Comparison of ENCODE assay signal across 14 cellular contexts in the genomic region with DNA sequence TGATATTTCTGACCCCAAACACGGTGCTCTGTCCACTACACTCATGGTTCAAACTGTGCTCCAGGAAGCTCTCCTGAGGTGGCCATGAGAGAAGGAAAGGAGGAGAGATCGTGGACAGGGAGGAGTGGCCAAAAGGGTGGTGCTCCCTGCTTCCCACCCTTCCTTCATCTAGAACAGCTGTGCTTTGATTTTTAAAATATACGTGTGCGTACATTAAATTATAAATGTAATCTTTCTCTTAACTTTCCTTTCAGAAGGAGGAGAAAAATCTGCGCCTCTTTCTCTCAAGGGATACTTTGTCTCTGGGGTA. TPM values are rescaled to one million over a fixed set of nuclear protein-coding genes. Genes with fewer than 3 reads are reported as not detected.
DNase-seq lines count a peak whose midpoint lies in the region; ATAC-seq and TF ChIP-seq lines count a peak whose summit lies in the region.
"Had no signal": no experiment of that assay in that cellular context is flagged by ENCODE, and none has a peak within 500 bp of the region (broad histone marks: within the 10 kb centered on the region; RNA-seq: fewer than 3 reads in every experiment).

No MANE protein-coding gene starts in this region.

- H3K9ac ChIP-seq in IMR-90 (ENCODE audit: low read depth, low read length), result peak overlapping the region; percentile 28; the same call in 1 of the 2 replicates
- no peak overlapping the region for H3K9ac ChIP-seq in Karpas-422 (ENCODE audit: low read length)

- peak overlapping the region; percentile 89 for H3K14ac ChIP-seq in IMR-90 (replicated peaks; ENCODE audit: low read depth, low read length)

- no peaks in the 10 kb centered on the region for H4K20me1 ChIP-seq in IMR-90 (ENCODE audit: insufficient read depth, low read length)
- no peaks in the 10 kb centered on the region for H4K20me1 ChIP-seq in Karpas-422 (ENCODE audit: insufficient read depth, low read depth, low read length)

- H3K4me1 Mint-ChIP-seq in neural crest cell, result peaks cover 42% of the 10 kb centered on the region

- H2BK15ac ChIP-seq in IMR-90 (ENCODE audit: low read depth, low read length), result peak overlapping the region; percentile 81; the same call in 2 of the 3 replicates

- no TSS peak for BruUV-seq in IMR-90 (replicated peaks; lab: Mats Ljungman, UMichigan)

- TF ChIP-seq POLR2A in IMR-90 (IDR thresholded peaks at IDR 0.05; ENCODE audit: low read depth, low read length), result no peak

- H3K36me3 ChIP-seq in IMR-90 (ENCODE audit: control insufficient read depth, insufficient read depth, low read length) (no peaks in the 10 kb centered on the region), esophagus (ENCODE audit: control insufficient read depth in 2 of 2, insufficient read depth in 2 of 2, low read length in 1 of 2) (no peaks in the 10 kb centered on the region), Karpas-422 (ENCODE audit: insufficient read depth, low read length) (no peaks in the 10 kb centered on the region)
- H3K36me3 ChIP-seq: brain microvascular endothelial cell, right atrium auricular region had no signal

- H3K23ac ChIP-seq in IMR-90 (ENCODE audit: low read depth, low read length), result peak overlapping the region; percentile 82

- H2AK9ac ChIP-seq in IMR-90 (replicated peaks; ENCODE audit: low read depth, low read length, poor library complexity), result peak overlapping the region; percentile 71

- H2BK120ac ChIP-seq in IMR-90 (ENCODE audit: low read depth, low read length), result peak overlapping the region; percentile 97

- no peak for TF ChIP-seq CTCF in AG04450 (IDR thresholded peaks at IDR 0.05; ENCODE audit: low read depth, low read length)
- no peak for TF ChIP-seq CTCF in IMR-90 (conservative IDR thresholded peaks at IDR 0.05; ENCODE audit: low read depth, low read length)
- no peak for TF ChIP-seq CTCF in neural crest cell (conservative IDR thresholded peaks at IDR 0.05)

- DNase-seq in AG04450 (ENCODE audit: low read depth, low spot score) (no peak), IMR-90 (no peak), neural crest cell (ENCODE audit: low read depth, low spot score) (no peak), Karpas-422 (no peak), GM19240 (ENCODE audit: insufficient read length, low spot score) (no peak), epidermal melanocyte (ENCODE audit: insufficient read length, low spot score) (no peak)
- DNase-seq: activated gamma-delta T cell treated with Interleukin-2 at 50 U/mL for 16 hours, brain microvascular endothelial cell, NCI-H1417 had no signal

- POLR2A ChIA-PET in AG04450 (lab: Yijun Ruan, JAX) (interaction anchor here (0.5 to 2.7 kb wide), 4 partner anchors 9 to 461 kb away, joined by 4 to 12 read pairs (median 6); a partner anchor contains a TSS), IMR-90 (lab: Charles Lee; ENCODE audit: unreplicated experiment) (interaction anchor here (0.9 kb wide), 1 partner anchor 68 kb away, joined by 3 read pairs; no protein-coding TSS in a partner anchor)

- WGBS in IMR-90 (ENCODE audit: extremely low coverage in 2 of 2, insufficient read length in 1 of 2), 2 experiments, result no CpG with 5 or more reads among the region's 5 CpGs
- WGBS in esophagus, 2 donors, result 69 to 72% methylated on average over 5 of the region's 5 CpGs

- H3K4ac ChIP-seq in IMR-90 (ENCODE audit: low read depth, low read length), result peak overlapping the region; percentile 85

- H3K4me3 ChIP-seq in AG04450 (ENCODE audit: low read depth, low read length), result no peak overlapping the region
- no peak overlapping the region for H3K4me3 ChIP-seq in IMR-90 (ENCODE audit: insufficient read depth, low read depth, low read length)
- H3K4me3 ChIP-seq in esophagus (ENCODE audit: low read depth in 1 of 2, low read length in 2 of 2), result no peak overlapping the region
- H3K4me3 ChIP-seq in Karpas-422 (ENCODE audit: low read length), result no peak overlapping the region
- H3K4me3 ChIP-seq: K562, right atrium auricular region had no signal

- H3K27ac Mint-ChIP-seq in neural crest cell (ENCODE audit: unreplicated experiment), result peak overlapping the region; percentile 96
- H3K27ac Mint-ChIP-seq: stimulated activated effector memory CD8-positive, alpha-beta T cell treated with anti-CD3 and anti-CD28 coated beads, Interleukin-12 subunit alpha, Interleukin-12 subunit beta, amount 100 ng/mL, for 72 hours had no signal

- H3K4me1 ChIP-seq in IMR-90 (ENCODE audit: control insufficient read depth, insufficient read depth, low read length) (peaks cover 26% of the 10 kb centered on the region), esophagus (ENCODE audit: control insufficient read depth in 2 of 2, insufficient read depth in 2 of 2, low read length in 1 of 2) (no peaks in the 10 kb centered on the region), Karpas-422 (ENCODE audit: low read length) (peaks cover 7% of the 10 kb centered on the region)

- ATAC-seq in IMR-90 (ENCODE audit: low read depth) (peak; percentile 2; the same call in 1 of the 2 replicates), GM18520 (IDR thresholded peaks at IDR 0.05; ENCODE audit: unreplicated experiment) (no peak)

- TF ChIP-seq RAD21 in IMR-90 (IDR thresholded peaks at IDR 0.05; ENCODE audit: low read length), result no peak

- H3K36me3 Mint-ChIP-seq in neural crest cell (ENCODE audit: low read depth), result no peaks in the 10 kb centered on the region
- H3K36me3 Mint-ChIP-seq: stimulated activated effector memory CD8-positive, alpha-beta T cell treated with anti-CD3 and anti-CD28 coated beads, Interleukin-12 subunit alpha, Interleukin-12 subunit beta, amount 100 ng/mL, for 72 hours had no signal

- peaks cover 20% of the 10 kb centered on the region for H3K9me1 ChIP-seq in IMR-90 (ENCODE audit: insufficient read depth, low read length)

- peak overlapping the region; percentile 87 for H2AFZ ChIP-seq in IMR-90 (replicated peaks; ENCODE audit: low read length, poor library complexity)
- no peak overlapping the region for H2AFZ ChIP-seq in Karpas-422 (ENCODE audit: low read length)

- H3K9me2 ChIP-seq in Karpas-422 (replicated peaks; ENCODE audit: insufficient read depth, low read length), result no peaks in the 10 kb centered on the region

- H3K27me3 ChIP-seq in AG04450 (ENCODE audit: control insufficient read depth, insufficient read depth, low read length) (no peaks in the 10 kb centered on the region), IMR-90 (ENCODE audit: control insufficient read depth, insufficient read depth, low read length) (no peaks in the 10 kb centered on the region), esophagus (ENCODE audit: control insufficient read depth in 1 of 2, insufficient read depth in 2 of 2, low read length in 2 of 2) (no peaks in the 10 kb centered on the region), Karpas-422 (ENCODE audit: low read length) (no peaks in the 10 kb centered on the region)
- H3K27me3 ChIP-seq: brain microvascular endothelial cell, right atrium auricular region had no signal

- peak overlapping the region; percentile 89 for H2BK5ac ChIP-seq in IMR-90 (ENCODE audit: low read depth, low read length, poor library complexity, severe bottlenecking)

- H3K9me3 Mint-ChIP-seq in neural crest cell, result no peaks in the 10 kb centered on the region
- H3K9me3 Mint-ChIP-seq: stimulated activated effector memory CD8-positive, alpha-beta T cell treated with anti-CD3 and anti-CD28 coated beads, Interleukin-12 subunit alpha, Interleukin-12 subunit beta, amount 100 ng/mL, for 72 hours had no signal

- CTCF ChIA-PET in AG04450 (lab: Charles Lee), result interaction anchor here (0.6 to 8.9 kb wide), 22 partner anchors 15 to 328 kb away, joined by 3 to 383 read pairs (median 9); a partner anchor contains a TSS
- CTCF ChIA-PET in IMR-90 (lab: Yijun Ruan, JAX), result interaction anchor here (0.5 to 3.3 kb wide), 10 partner anchors 9 to 218 kb away, joined by 3 to 53 read pairs (median 4); no protein-coding TSS in a partner anchor

- intact Hi-C loops in IMR-90 (cut with micrococcal nuclease), result no loop called here

- in situ Hi-C loops in IMR-90 (cut with MboI; ENCODE audit: low sequenced_read_pairs), result loop anchor here (5.0 kb wide), 1 partner anchor 215 kb away; no protein-coding TSS in a partner anchor

- H3K4me2 ChIP-seq in IMR-90 (ENCODE audit: low read depth, low read length), result no peak overlapping the region
- no peak overlapping the region for H3K4me2 ChIP-seq in Karpas-422 (ENCODE audit: low read depth, low read length, poor library complexity, severe bottlenecking)

- peak overlapping the region; percentile 86 for H3K18ac ChIP-seq in IMR-90 (ENCODE audit: low read depth, low read length)

- H3K79me1 ChIP-seq in IMR-90 (ENCODE audit: low read depth in 1 of 2, low read length in 2 of 2), result no peaks in the 10 kb centered on the region

- peak overlapping the region; percentile 83; the same call in 1 of the 2 replicates for H3K56ac ChIP-seq in IMR-90 (ENCODE audit: extremely low read depth, insufficient read depth, low read length)

- peak overlapping the region; percentile 97 for H2BK20ac ChIP-seq in IMR-90 (ENCODE audit: low read depth, low read length)

- no peaks in the 10 kb centered on the region for H3K79me2 ChIP-seq in Karpas-422 (ENCODE audit: low read length)

- peak overlapping the region; percentile 89 for H2AK5ac ChIP-seq in IMR-90 (ENCODE audit: low read depth, low read length)

- peak overlapping the region; percentile 86 for H4K5ac ChIP-seq in IMR-90 (ENCODE audit: low read depth, low read length)

- dilution Hi-C loops in IMR-90 (cut with HindIII; ENCODE audit: low sequenced_read_pairs, unreplicated experiment), result loop anchor here (25.0 kb wide), 1 partner anchor 215 kb away; no protein-coding TSS in a partner anchor

- no peaks in the 10 kb centered on the region for H3K27me3 Mint-ChIP-seq in neural crest cell (ENCODE audit: low read depth)

- H3K9me3 ChIP-seq in AG04450 (ENCODE audit: control insufficient read depth, insufficient read depth, low read length) (no peaks in the 10 kb centered on the region), IMR-90 (ENCODE audit: control insufficient read depth, insufficient read depth, low read length) (no peaks in the 10 kb centered on the region), esophagus (ENCODE audit: control insufficient read depth in 2 of 2, insufficient read depth in 1 of 2, low read depth in 1 of 2, low read length in 1 of 2) (no peaks in the 10 kb centered on the region), Karpas-422 (ENCODE audit: low read length) (no peaks in the 10 kb centered on the region)
- H3K9me3 ChIP-seq: right atrium auricular region had no signal

- H3K4me3 Mint-ChIP-seq in neural crest cell, result no peak overlapping the region
- H3K4me3 Mint-ChIP-seq: stimulated activated effector memory CD8-positive, alpha-beta T cell treated with anti-CD3 and anti-CD28 coated beads, Interleukin-12 subunit alpha, Interleukin-12 subunit beta, amount 100 ng/mL, for 72 hours had no signal

- peak overlapping the region; percentile 90 for H3K27ac ChIP-seq in AG04450 (ENCODE audit: low read depth, low read length)
- H3K27ac ChIP-seq in IMR-90 (ENCODE audit: insufficient read depth, low read length), result peak overlapping the region; percentile 93
- H3K27ac ChIP-seq in esophagus (ENCODE audit: low read depth in 2 of 2, low read length in 1 of 2), result peak overlapping the region; percentile 4 to 59
- H3K27ac ChIP-seq in Karpas-422 (ENCODE audit: low read length), result no peak overlapping the region
- H3K27ac ChIP-seq: brain microvascular endothelial cell, right atrium auricular region had no signal

- peak overlapping the region; percentile 51 to 89 for H4K8ac ChIP-seq in IMR-90 (ENCODE audit: low read depth in 2 of 2, low read length in 2 of 2)

- peak overlapping the region; percentile 91 for H4K91ac ChIP-seq in IMR-90 (ENCODE audit: insufficient read depth, low read depth, low read length)

RNA-seq across cellular contexts. Expression of a gene that starts 8.2 kb away (rescaled TPM):
- polyA plus RNA-seq in AG04450 (2011; rRNA removed) (2.6 and 2.7 TPM in 2 replicates), IMR-90 (2012; rRNA removed) (0.75 and 1.2 TPM in 2 replicates), esophagus (under 1 TPM in 1 of 2 donors, not detected in 1; 0.05 TPM)
- polyA minus RNA-seq in AG04450 (2011; rRNA and poly(A)+ RNA removed), result 2.5 and 2.7 TPM in 2 replicates
- total RNA-seq in IMR-90 (2012; rRNA removed) (0.56 and 0.90 TPM in 2 replicates), neural crest cell (0.14 TPM in 1 of 2 replicates, not detected in the other)
- 0.66 and 1.2 TPM in 2 replicates for polyA plus RNA-seq in IMR-90 (2012; cell fraction: cytosol; rRNA removed)
- 0.76 and 1.5 TPM in 2 replicates for polyA plus RNA-seq in IMR-90 (2012; cell fraction: nucleus; rRNA removed; ENCODE audit: low replicate concordance)
- total RNA-seq in Karpas-422 (2014; rRNA removed; shearing (Covaris generic); ENCODE audit: low replicate concordance), result not detected in 2 replicates
- total RNA-seq: K562 had no signal
- polyA plus RNA-seq: K562 had no signal
